ENCODE assay signal across 24 cellular contexts in genomic region chr2:102780467-102780866, GRCh38.
"Had no signal": no experiment of that assay in that cellular context is flagged by ENCODE, and none has a peak within 500 bp of the region (broad histone marks: within the 10 kb centered on the region; RNA-seq: fewer than 3 reads in every experiment).

No MANE protein-coding gene starts in this region.

- H3K36me3 ChIP-seq: breast epithelium, Peyer's patch, SJSA1 had no signal

- H3K4me1 ChIP-seq: breast epithelium, Peyer's patch, SJSA1 had no signal

- H3K4me3 Mint-ChIP-seq: activated naive CD8-positive, alpha-beta T cell treated with anti-CD3 and anti-CD28 coated beads for 36 hours; activated T-cell treated with anti-CD3 and anti-CD28 coated beads, Interleukin-2, amount 50 U/mL, for 4 hours; T-helper 1 cell treated with Interleukin-12 subunit alpha and Interleukin-12 subunit beta and Interleukin-4 antibody, amounts not matched to agents 30 μg/mL and 1 μg/mL, for 36 hours had no signal

- DNase-seq: activated CD4-positive, alpha-beta T cell treated with anti-CD3 and anti-CD28 coated beads for 48 hours; activated CD4-positive, alpha-beta T cell treated with anti-CD3 and anti-CD28 coated beads, Interleukin-2, amount 50 U/mL, for 4 hours; activated CD4-positive, CD25-positive, alpha-beta regulatory T cell treated with anti-CD3 and anti-CD28 coated beads, Interleukin-2, amount 50 U/mL, for 72 hours; activated CD8-positive, alpha-beta memory T cell treated with anti-CD3 and anti-CD28 coated beads for 24 hours; activated effector memory CD4-positive, alpha-beta T cell treated with anti-CD3 and anti-CD28 coated beads, Interleukin-2, amount 50 U/mL, for 16 hours; activated naive CD4-positive, alpha-beta T cell treated with Interleukin-2 at 50 U/mL for 16 hours; activated naive CD8-positive, alpha-beta T cell treated with anti-CD3 and anti-CD28 coated beads for 36 hours; activated T-cell treated with anti-CD3 and anti-CD28 coated beads, Interleukin-2, amount 50 U/mL, for 4 hours; aorta; Karpas-422; MM.1S; NCI-H1105; NCI-H1436; NCI-H1694 treated with DMSO at 0.1 percent for 48 hours; NCI-H2081; NCI-H524; Peyer's patch; SHP77; SW 1271 had no signal

- H3K4me3 ChIP-seq: breast epithelium, K562, Peyer's patch, SJSA1 had no signal

- H3K9me3 ChIP-seq: breast epithelium, Peyer's patch, SJSA1 had no signal

- H3K27me3 Mint-ChIP-seq: activated naive CD8-positive, alpha-beta T cell treated with anti-CD3 and anti-CD28 coated beads for 36 hours had no signal

- H3K27me3 ChIP-seq: breast epithelium, Peyer's patch, SJSA1 had no signal

- H3K27ac Mint-ChIP-seq: activated naive CD8-positive, alpha-beta T cell treated with anti-CD3 and anti-CD28 coated beads for 36 hours; T-helper 1 cell treated with Interleukin-12 subunit alpha and Interleukin-12 subunit beta and Interleukin-4 antibody, amounts not matched to agents 30 μg/mL and 1 μg/mL, for 36 hours had no signal

- H3K9me3 Mint-ChIP-seq: activated naive CD8-positive, alpha-beta T cell treated with anti-CD3 and anti-CD28 coated beads for 36 hours; activated T-cell treated with anti-CD3 and anti-CD28 coated beads, Interleukin-2, amount 50 U/mL, for 4 hours; T-helper 1 cell treated with Interleukin-12 subunit alpha and Interleukin-12 subunit beta and Interleukin-4 antibody, amounts not matched to agents 30 μg/mL and 1 μg/mL, for 36 hours had no signal

- ATAC-seq: activated T-cell treated with anti-CD3 and anti-CD28 coated beads, Interleukin-2, amount 50 U/mL, for 4 hours; K562; SK-N-SH treated with all-trans-retinoic acid at 6 μM for 48 hours had no signal

- H3K27ac ChIP-seq: breast epithelium, Peyer's patch, SJSA1 had no signal
